ENCODE assay signal across 13 cellular contexts in genomic region chr14:68969278-68969677, GRCh38. TPM values are rescaled to one million over a fixed set of nuclear protein-coding genes. Genes with fewer than 3 reads are reported as not detected.
DNase-seq lines count a peak whose midpoint lies in the region; ATAC-seq, FAIRE-seq and TF ChIP-seq lines count a peak whose summit lies in the region.
"Had no signal": no experiment of that assay in that cellular context is flagged by ENCODE, and none has a peak within 500 bp of the region (broad histone marks: within the 10 kb centered on the region; RNA-seq: fewer than 3 reads in every experiment).

No MANE protein-coding gene starts in this region.

- H3K4me1 ChIP-seq in liver (ENCODE audit: control insufficient read depth in 4 of 4, insufficient read depth in 4 of 4, low read length in 3 of 4) (peaks cover 23 to 53% (median 41%) of the 10 kb centered on the region in 4 donors), HepG2 (ENCODE audit: insufficient read depth, low read length) (peaks cover 100% of the 10 kb centered on the region), osteoblast (ENCODE audit: insufficient read depth, low read length) (peaks cover 75% of the 10 kb centered on the region)

- POLR2A ChIA-PET in HepG2 (lab: Yijun Ruan, JAX), result interaction anchor here (0.8 to 1.7 kb wide), 2 partner anchors 8 to 24 kb away, joined by 3 to 9 read pairs; no protein-coding TSS in a partner anchor

- BruUV-seq in HepG2 (replicated peaks; lab: Mats Ljungman, UMichigan), result no TSS peak

- H3K36me3 ChIP-seq in liver (ENCODE audit: control insufficient read depth in 4 of 4, insufficient read depth in 3 of 4, low read depth in 1 of 4, low read length in 3 of 4), result peaks cover 0 to 5% (median 3%) of the 10 kb centered on the region in 4 donors
- H3K36me3 ChIP-seq in HepG2 (replicated peaks in 1 of 2; ENCODE audit: control insufficient read depth in 1 of 2, insufficient read depth in 2 of 2, low read length in 2 of 2), result peaks cover 17 to 41% of the 10 kb centered on the region in 2 experiments; a peak in 4 of 5 replicates
- peaks cover 72% of the 10 kb centered on the region for H3K36me3 ChIP-seq in osteoblast (ENCODE audit: insufficient read depth, low read length)

- H2AFZ ChIP-seq in HepG2 (ENCODE audit: low read length), result no peak overlapping the region
- H2AFZ ChIP-seq in osteoblast (ENCODE audit: low read length), result no peak overlapping the region

- DNase-seq in HepG2 (ENCODE audit: low spot score) (no peak), dorsolateral prefrontal cortex (no peak), osteoblast (ENCODE audit: insufficient read length, low spot score, missing footprints) (no peak), CD1c-positive myeloid dendritic cell (ENCODE audit: extremely low spot score) (no peak), MV-4-11 (lab: John Stamatoyannopoulos, UW) (no peak), GM19238 (ENCODE audit: insufficient read length, low spot score) (no peak)
- DNase-seq in stimulated activated CD4-positive, alpha-beta T cell treated with anti-CD3 and anti-CD28 coated beads, Interleukin-15, amount 100 ng/mL, for 24 hours, result no peak
- DNase-seq: activated CD4-positive, alpha-beta memory T cell treated with anti-CD3 and anti-CD28 coated beads for 36 hours; HCEC 1CT; NCI-H69; stimulated activated naive CD4-positive, alpha-beta T cell had no signal

- ATAC-seq in HepG2, result no peak

- H3K4me3 ChIP-seq in liver (ENCODE audit: low read depth in 1 of 3, low read length in 3 of 3) (no peak overlapping the region), HepG2 (replicated peaks in 1 of 3; ENCODE audit: insufficient read depth in 1 of 3, low read depth in 2 of 3, low read length in 3 of 3) (no peak overlapping the region), dorsolateral prefrontal cortex (peak overlapping the region in 7 of 59 donors; percentile 4 to 24 (median 10)), osteoblast (ENCODE audit: insufficient read depth, low read length) (no peak overlapping the region)

- intact Hi-C loops in HepG2 (cut with micrococcal nuclease; ENCODE audit: unreplicated experiment) (no loop called here), dorsolateral prefrontal cortex (cut with DNase I) (no loop called here)

- TF ChIP-seq RAD21 in liver (IDR thresholded peaks at IDR 0.05) (peak in 1 of 2 donors; percentile 21), HepG2 (CRISPR knock-in tag; IDR thresholded peaks at IDR 0.05) (no peak)

- TF ChIP-seq POLR2A in HepG2 (IDR thresholded peaks at IDR 0.05; ENCODE audit: insufficient read depth in 1 of 2, low read depth in 2 of 2, low read length in 2 of 2), result no peak

- no peak for FAIRE-seq in HepG2 (lab: Jason Lieb, UNC)
- FAIRE-seq: bronchial epithelial cell had no signal

- H3K27me3 ChIP-seq in liver (ENCODE audit: control insufficient read depth in 4 of 4, insufficient read depth in 4 of 4, low read length in 3 of 4) (no peaks in the 10 kb centered on the region), HepG2 (ENCODE audit: control insufficient read depth in 1 of 2, insufficient read depth in 2 of 2, low read length in 2 of 2) (no peaks in the 10 kb centered on the region), dorsolateral prefrontal cortex (no peaks in the 10 kb centered on the region), osteoblast (ENCODE audit: insufficient read depth, low read length) (no peaks in the 10 kb centered on the region)

- CTCF ChIA-PET in HepG2 (lab: Yijun Ruan, JAX; ENCODE audit: low intra/inter-chr PET ratio, low total read pairs), result no interaction called here

- in situ Hi-C loops in HepG2 (cut with HindIII; ENCODE audit: extremely low pct_ligation_motif_present, low pct_unique_long_range_greater_than_20kb), result no loop called here

- H3K79me2 ChIP-seq in HepG2 (ENCODE audit: insufficient read depth, low read length), result peaks cover 100% of the 10 kb centered on the region
- H3K79me2 ChIP-seq in osteoblast (ENCODE audit: insufficient read depth, low read length), result peaks cover 100% of the 10 kb centered on the region

- TF ChIP-seq CTCF in liver (IDR thresholded peaks at IDR 0.05; ENCODE audit: low read depth, low read length, missing input control), result no peak
- no peak for TF ChIP-seq CTCF in HepG2 (CRISPR knock-in tag; IDR thresholded peaks at IDR 0.05)
- TF ChIP-seq CTCF in dorsolateral prefrontal cortex (IDR thresholded peaks at IDR 0.05 in 54 of 56, conservative IDR thresholded peaks at IDR 0.05 in 2 of 56; ENCODE audit: low read depth in 1 of 56, partially characterized antibody in 56 of 56), result no peak
- no peak for TF ChIP-seq CTCF in osteoblast (IDR thresholded peaks at IDR 0.05; ENCODE audit: extremely low read depth, low read depth, low read length)

- WGBS in liver, result 74% methylated on average over 8 of the region's 8 CpGs
- 94% methylated on average over 6 of the region's 8 CpGs for WGBS in HepG2 (ENCODE audit: low lambda C conversion rate)

- H4K20me1 ChIP-seq in HepG2 (ENCODE audit: insufficient read depth, low read length), result peaks cover 71% of the 10 kb centered on the region
- peaks cover 98% of the 10 kb centered on the region for H4K20me1 ChIP-seq in osteoblast (ENCODE audit: insufficient read depth, low read length)

- H3K9me3 ChIP-seq in liver (ENCODE audit: control insufficient read depth in 4 of 4, low read length in 3 of 4), result no peaks in the 10 kb centered on the region
- H3K9me3 ChIP-seq in HepG2 (ENCODE audit: low read length), result no peaks in the 10 kb centered on the region
- H3K9me3 ChIP-seq in osteoblast (ENCODE audit: low read depth, low read length), result no peaks in the 10 kb centered on the region

- no peak overlapping the region for H3K27ac ChIP-seq in liver (ENCODE audit: low read depth in 1 of 2, low read length in 2 of 2)
- H3K27ac ChIP-seq in HepG2 (ENCODE audit: extremely low read length, insufficient read depth, low read length), result no peak overlapping the region
- H3K27ac ChIP-seq in dorsolateral prefrontal cortex, result peak overlapping the region in 44 of 59 donors; percentile 4 to 81 (median 62)
- no peak overlapping the region for H3K27ac ChIP-seq in osteoblast (ENCODE audit: low read depth, low read length)

- no peak overlapping the region for H3K9ac ChIP-seq in liver (ENCODE audit: low read depth in 1 of 2, low read length in 2 of 2)
- H3K9ac ChIP-seq in HepG2 (ENCODE audit: insufficient read depth, low read depth, low read length), result no peak overlapping the region

- TF ChIP-seq EP300 in HepG2 (IDR thresholded peaks at IDR 0.05; ENCODE audit: low read depth in 2 of 2, low read length in 2 of 2), result no peak
- TF ChIP-seq EP300 in HepG2 (CRISPR knock-in tag; IDR thresholded peaks at IDR 0.05; ENCODE audit: borderline replicate concordance), result no peak

- H3K4me2 ChIP-seq in HepG2 (ENCODE audit: low read depth, low read length) (no peak overlapping the region), osteoblast (ENCODE audit: insufficient read depth, low read length) (peak overlapping the region; percentile 27)

TF ChIP-seq in liver, 16 proteins besides CTCF, POLR2A, EP300 and RAD21:
- TF ChIP-seq NR2F2 (IDR thresholded peaks at IDR 0.05) (peak; percentile 96), SP1 (IDR thresholded peaks at IDR 0.05) (peak; percentile 25), FOXA1 (IDR thresholded peaks at IDR 0.05) (no peak), TAF1 (conservative IDR thresholded peaks at IDR 0.05) (no peak), RXRA (IDR thresholded peaks at IDR 0.05) (no peak)

TF ChIP-seq in HepG2, 621 proteins besides CTCF, POLR2A, EP300 and RAD21 (continues in another document):
- TF ChIP-seq KLF12 (CRISPR knock-in tag; IDR thresholded peaks at IDR 0.05; ENCODE audit: borderline replicate concordance), result no peak

RNA-seq across cellular contexts. Expression of gene ACTN1, which starts 9.8 kb away (rescaled TPM):
- 100 to 1,000 TPM in 1 of 2 donors, 10 to 100 TPM in 1; 55.4 to 100 TPM for total RNA-seq in liver
- polyA plus RNA-seq in liver, result 10 to 100 TPM; 36.2 to 70.7 TPM
- 58.6 and 62.4 TPM in 2 replicates for total RNA-seq in HepG2 (2016; rRNA removed; fragmentation: Illumina TruSeq; extraction: Trizol)
- total RNA-seq in HepG2 (2016; cell fraction: cytosol; rRNA removed; fragmentation: Illumina TruSeq; extraction: Trizol; ENCODE audit: low read depth), result 9.6 and 10.7 TPM in 2 replicates
- total RNA-seq in HepG2 (2016; cell fraction: insoluble cytoplasmic fraction; rRNA removed; fragmentation: Illumina TruSeq; extraction: Trizol), result 55.0 and 63.6 TPM in 2 replicates
- total RNA-seq in HepG2 (2016; cell fraction: membrane; rRNA removed; fragmentation: Illumina TruSeq; extraction: Trizol), result 25.2 and 28.3 TPM in 2 replicates
- total RNA-seq in HepG2 (2016; cell fraction: nucleus; rRNA removed; fragmentation: Illumina TruSeq; extraction: Trizol), result 62.9 and 75.6 TPM in 2 replicates
- polyA plus RNA-seq in HepG2 (2011; rRNA removed), result 152 and 162 TPM in 2 replicates
- 97.7 and 136 TPM in 2 replicates for polyA plus RNA-seq in HepG2 (2011; cell fraction: cytosol; rRNA removed)
- polyA plus RNA-seq in HepG2 (2011; cell fraction: nucleus; rRNA removed), result 162 and 195 TPM in 2 replicates
- 109 and 118 TPM in 2 replicates for polyA plus RNA-seq in HepG2 (2012)
- 8.0 and 10.4 TPM in 2 replicates for polyA plus RNA-seq in HepG2 (2016; cell fraction: cytosol; fragmentation: Illumina TruSeq; extraction: Trizol; ENCODE audit: low read depth)
- 67.9 and 88.1 TPM in 2 replicates for polyA plus RNA-seq in HepG2 (2016; cell fraction: insoluble cytoplasmic fraction; fragmentation: Illumina TruSeq; extraction: Trizol; ENCODE audit: low read depth)
- 15.3 and 18.8 TPM in 2 replicates for polyA plus RNA-seq in HepG2 (2016; cell fraction: membrane; fragmentation: Illumina TruSeq; extraction: Trizol; ENCODE audit: low read depth)
- 91.6 and 93.8 TPM in 2 replicates for polyA plus RNA-seq in HepG2 (2016; cell fraction: nucleus; fragmentation: Illumina TruSeq; extraction: Trizol; ENCODE audit: insufficient read depth, low read depth)
- 144 and 214 TPM in 2 replicates for polyA minus RNA-seq in HepG2 (2011; rRNA and poly(A)+ RNA removed; ENCODE audit: low replicate concordance)
- polyA minus RNA-seq in HepG2 (2011; cell fraction: cytosol; rRNA and poly(A)+ RNA removed), result 167 and 168 TPM in 2 replicates
- polyA minus RNA-seq in HepG2 (2011; cell fraction: nucleus; rRNA and poly(A)+ RNA removed), result 119 and 126 TPM in 2 replicates
- total RNA-seq in dorsolateral prefrontal cortex, result 100 to 1,000 TPM in 115 of 120 experiments, 10 to 100 TPM in 5; 56.9 to 234 (median 157) TPM
- 444 and 447 TPM in 2 replicates for total RNA-seq in osteoblast

Comparison
In these comparisons a context has a peak if more than half of its experiments do, and no peak if none do; other contexts are left out.
1. H3K27ac ChIP-seq: peak in dorsolateral prefrontal cortex (44 of 59); none in liver (0 of 2), HepG2 (single experiment) and osteoblast (single experiment).